2 cellular contexts compared by ENCODE assay signal in the genomic region with DNA sequence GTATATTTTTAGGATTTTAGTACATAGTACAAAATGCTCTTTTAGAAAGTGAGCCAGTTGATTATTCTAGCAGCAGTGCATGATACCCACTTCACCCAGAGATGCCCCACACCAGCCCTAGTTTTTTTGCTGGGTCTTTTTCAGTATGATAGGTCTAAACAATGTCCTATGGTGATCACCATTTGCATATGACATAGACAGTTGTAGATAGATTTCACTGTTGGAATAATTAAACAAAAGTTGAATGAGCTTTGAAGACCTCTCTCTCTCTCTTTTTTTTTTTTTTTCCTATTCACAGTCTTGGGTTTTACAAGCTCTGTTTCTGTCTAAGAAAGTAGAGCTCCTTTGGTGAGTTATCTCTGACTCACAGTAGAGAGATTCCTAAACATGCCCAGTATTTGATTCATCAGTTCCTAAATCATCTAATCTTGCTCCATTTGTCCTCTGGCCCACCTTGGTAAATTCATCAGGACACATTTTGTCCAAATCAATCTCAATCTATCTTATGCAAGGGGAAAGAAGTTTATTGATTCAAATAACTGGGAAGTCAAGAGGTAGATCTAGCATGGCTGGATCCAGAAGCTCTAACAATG.
TF ChIP-seq lines count a peak whose summit lies in the region.

No MANE protein-coding gene starts in this region.

TF ChIP-seq in SK-N-SH treated with all-trans-retinoic acid at 6 μM for 48 hours, 23 proteins besides CTCF, POLR2A, EP300 and RAD21:
- TF ChIP-seq, protein P1, sequence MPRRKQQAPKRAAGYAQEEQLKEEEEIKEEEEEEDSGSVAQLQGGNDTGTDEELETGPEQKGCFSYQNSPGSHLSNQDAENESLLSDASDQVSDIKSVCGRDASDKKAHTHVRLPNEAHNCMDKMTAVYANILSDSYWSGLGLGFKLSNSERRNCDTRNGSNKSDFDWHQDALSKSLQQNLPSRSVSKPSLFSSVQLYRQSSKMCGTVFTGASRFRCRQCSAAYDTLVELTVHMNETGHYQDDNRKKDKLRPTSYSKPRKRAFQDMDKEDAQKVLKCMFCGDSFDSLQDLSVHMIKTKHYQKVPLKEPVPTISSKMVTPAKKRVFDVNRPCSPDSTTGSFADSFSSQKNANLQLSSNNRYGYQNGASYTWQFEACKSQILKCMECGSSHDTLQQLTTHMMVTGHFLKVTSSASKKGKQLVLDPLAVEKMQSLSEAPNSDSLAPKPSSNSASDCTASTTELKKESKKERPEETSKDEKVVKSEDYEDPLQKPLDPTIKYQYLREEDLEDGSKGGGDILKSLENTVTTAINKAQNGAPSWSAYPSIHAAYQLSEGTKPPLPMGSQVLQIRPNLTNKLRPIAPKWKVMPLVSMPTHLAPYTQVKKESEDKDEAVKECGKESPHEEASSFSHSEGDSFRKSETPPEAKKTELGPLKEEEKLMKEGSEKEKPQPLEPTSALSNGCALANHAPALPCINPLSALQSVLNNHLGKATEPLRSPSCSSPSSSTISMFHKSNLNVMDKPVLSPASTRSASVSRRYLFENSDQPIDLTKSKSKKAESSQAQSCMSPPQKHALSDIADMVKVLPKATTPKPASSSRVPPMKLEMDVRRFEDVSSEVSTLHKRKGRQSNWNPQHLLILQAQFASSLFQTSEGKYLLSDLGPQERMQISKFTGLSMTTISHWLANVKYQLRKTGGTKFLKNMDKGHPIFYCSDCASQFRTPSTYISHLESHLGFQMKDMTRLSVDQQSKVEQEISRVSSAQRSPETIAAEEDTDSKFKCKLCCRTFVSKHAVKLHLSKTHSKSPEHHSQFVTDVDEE (CRISPR knock-in tag; IDR thresholded peaks at IDR 0.05), result no peak
- peak; percentile 61 for TF ChIP-seq ISL1 (CRISPR knock-in tag; IDR thresholded peaks at IDR 0.05)
TF ChIP-seq in SK-N-SH treated with all-trans-retinoic acid at 6 μM for 48 hours: peak in this region for 1.

TF ChIP-seq in HepG2, 621 proteins besides CTCF, POLR2A, EP300 and RAD21:
- TF ChIP-seq DPF2 (CRISPR knock-in tag; IDR thresholded peaks at IDR 0.05; ENCODE audit: borderline replicate concordance, low read depth), result no peak
- TF ChIP-seq ZFP37 (CRISPR knock-in tag; IDR thresholded peaks at IDR 0.05; ENCODE audit: borderline replicate concordance), result no peak
- no peak for TF ChIP-seq ZBTB21 (CRISPR knock-in tag; IDR thresholded peaks at IDR 0.05)
- TF ChIP-seq, protein P2, sequence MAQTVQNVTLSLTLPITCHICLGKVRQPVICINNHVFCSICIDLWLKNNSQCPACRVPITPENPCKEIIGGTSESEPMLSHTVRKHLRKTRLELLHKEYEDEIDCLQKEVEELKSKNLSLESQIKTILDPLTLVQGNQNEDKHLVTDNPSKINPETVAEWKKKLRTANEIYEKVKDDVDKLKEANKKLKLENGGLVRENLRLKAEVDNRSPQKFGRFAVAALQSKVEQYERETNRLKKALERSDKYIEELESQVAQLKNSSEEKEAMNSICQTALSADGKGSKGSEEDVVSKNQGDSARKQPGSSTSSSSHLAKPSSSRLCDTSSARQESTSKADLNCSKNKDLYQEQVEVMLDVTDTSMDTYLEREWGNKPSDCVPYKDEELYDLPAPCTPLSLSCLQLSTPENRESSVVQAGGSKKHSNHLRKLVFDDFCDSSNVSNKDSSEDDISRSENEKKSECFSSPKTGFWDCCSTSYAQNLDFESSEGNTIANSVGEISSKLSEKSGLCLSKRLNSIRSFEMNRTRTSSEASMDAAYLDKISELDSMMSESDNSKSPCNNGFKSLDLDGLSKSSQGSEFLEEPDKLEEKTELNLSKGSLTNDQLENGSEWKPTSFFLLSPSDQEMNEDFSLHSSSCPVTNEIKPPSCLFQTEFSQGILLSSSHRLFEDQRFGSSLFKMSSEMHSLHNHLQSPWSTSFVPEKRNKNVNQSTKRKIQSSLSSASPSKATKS (CRISPR knock-in tag; IDR thresholded peaks at IDR 0.05), result no peak
- TF ChIP-seq ZBTB26 (CRISPR knock-in tag; IDR thresholded peaks at IDR 0.05; ENCODE audit: borderline replicate concordance), result no peak
- TF ChIP-seq ZNF468 (CRISPR knock-in tag; IDR thresholded peaks at IDR 0.05), result no peak
- TF ChIP-seq ZNF580 (CRISPR knock-in tag; IDR thresholded peaks at IDR 0.05; ENCODE audit: borderline replicate concordance, low read depth), result no peak
- no peak for TF ChIP-seq SMARCC2 (IDR thresholded peaks at IDR 0.05)
- TF ChIP-seq NFKBIZ (CRISPR knock-in tag; IDR thresholded peaks at IDR 0.05), result no peak
- TF ChIP-seq KDM1A (CRISPR knock-in tag; IDR thresholded peaks at IDR 0.05), result no peak
- TF ChIP-seq ZNF44 (CRISPR knock-in tag; IDR thresholded peaks at IDR 0.05), result no peak
- TF ChIP-seq TBP (CRISPR knock-in tag; IDR thresholded peaks at IDR 0.05), result no peak
- no peak for TF ChIP-seq ZNF792 (CRISPR knock-in tag; IDR thresholded peaks at IDR 0.05)
TF ChIP-seq in HepG2: peak in this region for 0.
